9 cellular contexts compared by ENCODE assay signal in the genomic region with DNA sequence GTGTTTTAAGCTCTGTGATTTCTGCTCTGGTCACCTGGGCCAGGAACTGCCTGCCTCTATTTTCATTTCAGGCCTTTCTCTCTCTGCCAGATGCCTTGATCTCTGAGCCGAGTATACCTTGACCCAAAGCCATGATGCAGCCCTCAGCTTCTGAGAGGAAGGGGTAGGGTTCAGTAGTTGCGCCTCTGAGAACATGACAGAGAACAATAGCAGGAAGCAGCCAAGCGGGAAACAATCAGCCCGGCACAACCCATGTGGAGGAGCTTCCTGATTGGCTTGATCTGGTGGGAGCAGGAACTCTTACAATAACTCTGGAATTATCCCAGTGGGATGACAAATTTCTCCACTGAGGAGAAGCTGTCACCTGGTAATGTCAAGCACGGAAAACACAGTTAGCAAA.
DNase-seq lines count a peak whose midpoint lies in the region; ATAC-seq and TF ChIP-seq lines count a peak whose summit lies in the region.
"Had no signal": no experiment of that assay in that cellular context is flagged by ENCODE, and none has a peak within 500 bp of the region (broad histone marks: within the 10 kb centered on the region; RNA-seq: fewer than 3 reads in every experiment).

No MANE protein-coding gene starts in this region.

- no peaks in the 10 kb centered on the region for H3K9me3 ChIP-seq in prostate gland

- H3K36me3 ChIP-seq in GM06990 (ENCODE audit: control insufficient read depth, insufficient read depth, low read length) (no peaks in the 10 kb centered on the region), prostate gland (no peaks in the 10 kb centered on the region)

- no peaks in the 10 kb centered on the region for H3K4me1 ChIP-seq in prostate gland (replicated peaks)

- CTCF ChIA-PET in RWPE1 (lab: Yijun Ruan, JAX): interaction anchor here (0.6 to 1.4 kb wide), 6 partner anchors 49 to 305 kb away, joined by 3 to 6 read pairs (median 3); no protein-coding TSS in a partner anchor

- H3K27me3 ChIP-seq in GM06990 (replicated peaks; ENCODE audit: control insufficient read depth, insufficient read depth, low read length) (no peaks in the 10 kb centered on the region), prostate gland (replicated peaks; ENCODE audit: insufficient read depth) (no peaks in the 10 kb centered on the region)

- H3K4me3 ChIP-seq in GM06990 (replicated peaks; ENCODE audit: low read depth, low read length): no peak overlapping the region
- H3K4me3 ChIP-seq in prostate gland: no peak overlapping the region

- no peak for TF ChIP-seq POLR2A in prostate gland (IDR thresholded peaks at IDR 0.05)

- peak; percentile 86 for ATAC-seq in GM21529 (IDR thresholded peaks at IDR 0.05; ENCODE audit: unreplicated experiment)
- ATAC-seq in left lobe of liver: peak; percentile 48

- 75% methylated on average over 5 of the region's 5 CpGs for WGBS in prostate gland

- TF ChIP-seq CTCF in GM06990 (IDR thresholded peaks at IDR 0.05; ENCODE audit: insufficient read depth, low read length, poor library complexity, severe bottlenecking) (no peak), prostate gland (IDR thresholded peaks at IDR 0.05) (no peak), RWPE1 (conservative IDR thresholded peaks at IDR 0.05; ENCODE audit: low read depth) (no peak)

- H3K27ac ChIP-seq in prostate gland (no peak overlapping the region), RWPE1 (no peak overlapping the region)
- H3K27ac ChIP-seq: epithelial cell of prostate had no signal

- peak; percentile 60 for DNase-seq in GM06990 (ENCODE audit: extremely low read depth, insufficient read length)
- peak; percentile 50 for DNase-seq in KBM-7
- DNase-seq in left lobe of liver (ENCODE audit: low spot score): peak; percentile 54
- no peak for DNase-seq in AG20443 (ENCODE audit: low spot score)
- no peak for DNase-seq in prostate gland (ENCODE audit: low spot score)
- DNase-seq in activated gamma-delta T cell treated with Interleukin-2 at 50 U/mL for 16 hours: no peak
- DNase-seq in RWPE1 (ENCODE audit: low spot score): no peak

- intact Hi-C loops in prostate gland (cut with DNase I): no loop called here

- in situ Hi-C loops in KBM-7 (cut with MboI; ENCODE audit: low pct_unique_long_range_greater_than_20kb, low sequenced_read_pairs): loop anchor here (25.0 kb wide), 2 partner anchors 155 to 230 kb away; no protein-coding TSS in a partner anchor

- POLR2A ChIA-PET in RWPE1 (lab: Yijun Ruan, JAX; ENCODE audit: low non-redundant PET): no interaction called here

Comparison
In these comparisons a context has a peak if more than half of its experiments do, and no peak if none do; other contexts are left out.
1. DNase-seq: peak in GM06990 (single experiment), KBM-7 (single experiment) and left lobe of liver (single experiment); none in AG20443 (single experiment), prostate gland (single experiment), activated gamma-delta T cell treated with Interleukin-2 at 50 U/mL for 16 hours (single experiment) and RWPE1 (single experiment).